In genomic region chr6:122472022-122472340, GRCh38 we compare ENCODE assay signal across 8 cellular contexts. TPM values are rescaled to one million over a fixed set of nuclear protein-coding genes. Genes with fewer than 3 reads are reported as not detected.
A peak's percentile ranks its signal among the peaks of the same experiment; 100 is the strongest.
DNase-seq lines count a peak whose midpoint lies in the region; ATAC-seq, FAIRE-seq and TF ChIP-seq lines count a peak whose summit lies in the region.

No MANE protein-coding gene starts in this region.

- H2AFZ ChIP-seq in K562 (ENCODE audit: low read depth, low read length): peak overlapping the region; percentile 99

- CTCF ChIA-PET in K562 (lab: Yijun Ruan, JAX; ENCODE audit: low intra/inter-chr PET ratio): no interaction called here

- H3K79me2 ChIP-seq in K562 (ENCODE audit: control insufficient read depth, insufficient read depth, low read length): peaks cover 53% of the 10 kb centered on the region

- TF ChIP-seq EP300 in K562 (IDR thresholded peaks at IDR 0.05; ENCODE audit: low read length): no peak
- no peak for TF ChIP-seq EP300 in upper lobe of left lung (IDR thresholded peaks at IDR 0.05)

- H3K4me2 ChIP-seq in BLaER1 treated with 17β-estradiol and CSF1 and Interleukin-3, amounts not matched to agents 10 nM and 100 nM: peak overlapping the region; percentile 73 to 89 (median 80)
- H3K4me2 ChIP-seq in K562 (ENCODE audit: insufficient read depth, low read length): peak overlapping the region; percentile 97

- in situ Hi-C loops in K562 (cut with MboI): no loop called here

- POLR2A ChIA-PET in K562 (lab: Yijun Ruan, JAX): interaction anchor here (1.8 kb wide), 1 partner anchor 12 kb away, joined by 6 read pairs; no protein-coding TSS in a partner anchor

- intact Hi-C loops in K562 (cut with micrococcal nuclease) (loop anchor here (5.0 kb wide), 2 partner anchors 90 to 240 kb away; no protein-coding TSS in a partner anchor), right lobe of liver (cut with DNase I) (no loop called here)

- BruUV-seq in K562 (replicated peaks; lab: Mats Ljungman, UMichigan): no TSS peak

- H3K9me1 ChIP-seq in K562 (ENCODE audit: control insufficient read depth, insufficient read depth, low read length): no peaks in the 10 kb centered on the region

- no peak for TF ChIP-seq POLR2A in K562 (conservative IDR thresholded peaks at IDR 0.05)
- no peak for TF ChIP-seq POLR2A in right lobe of liver (IDR thresholded peaks at IDR 0.05)
- TF ChIP-seq POLR2A in upper lobe of left lung (IDR thresholded peaks at IDR 0.05): peak in 1 of 4 donors; percentile 6

- TF ChIP-seq RAD21 in K562 (CRISPR knock-in tag; conservative IDR thresholded peaks at IDR 0.05 in 1 of 2, IDR thresholded peaks at IDR 0.05 in 1 of 2): no peak

- H3K9me3 ChIP-seq in BLaER1 treated with 17β-estradiol and CSF1 and Interleukin-3, amounts not matched to agents 10 nM and 100 nM (replicated peaks in 1 of 11): peaks cover 0 to 8% (median 5%) of the 10 kb centered on the region in 11 experiments; a peak in 3 of 22 replicates
- no peaks in the 10 kb centered on the region for H3K9me3 ChIP-seq in K562 (replicated peaks; ENCODE audit: control insufficient read depth, insufficient read depth, low read depth, low read length)
- H3K9me3 ChIP-seq in right lobe of liver: no peaks in the 10 kb centered on the region
- H3K9me3 ChIP-seq in upper lobe of left lung: no peaks in the 10 kb centered on the region

- peak; percentile 45 for ATAC-seq in GM21381 (IDR thresholded peaks at IDR 0.05; ENCODE audit: unreplicated experiment)
- peak; percentile 23 for ATAC-seq in HG03575 (IDR thresholded peaks at IDR 0.05; ENCODE audit: extremely low read depth, insufficient number of reproducible peaks, low FRiP score, unreplicated experiment)
- peak; percentile 53 for ATAC-seq in K562
- peak; percentile 56 to 60 (median 60) for ATAC-seq in right lobe of liver
- ATAC-seq in upper lobe of left lung (ENCODE audit: low FRiP score in 2 of 2): peak; percentile 58 to 66

- H3K36me3 ChIP-seq in BLaER1 treated with 17β-estradiol and CSF1 and Interleukin-3, amounts not matched to agents 10 nM and 100 nM: peaks cover 9 to 25% (median 16%) of the 10 kb centered on the region in 11 experiments
- H3K36me3 ChIP-seq in K562 (ENCODE audit: control insufficient read depth, insufficient read depth, low read length) (peaks cover 2% of the 10 kb centered on the region; the same call in 1 of the 3 replicates), right lobe of liver (no peaks in the 10 kb centered on the region), upper lobe of left lung (no peaks in the 10 kb centered on the region)

- H4K20me1 ChIP-seq in BLaER1 treated with 17β-estradiol and CSF1 and Interleukin-3, amounts not matched to agents 10 nM and 100 nM: peaks cover 23 to 42% (median 39%) of the 10 kb centered on the region in 11 experiments; a peak in 20 of 22 replicates
- no peaks in the 10 kb centered on the region; the same call in 1 of the 2 replicates for H4K20me1 ChIP-seq in K562 (replicated peaks; ENCODE audit: control insufficient read depth, insufficient read depth, low read length)

- H3K9ac ChIP-seq in BLaER1 treated with 17β-estradiol and CSF1 and Interleukin-3, amounts not matched to agents 10 nM and 100 nM: peak overlapping the region; percentile 91 to 99 (median 96)
- peak overlapping the region; percentile 83 to 97 for H3K9ac ChIP-seq in K562 (ENCODE audit: insufficient read depth in 1 of 2, low read depth in 2 of 2, low read length in 2 of 2)

- DNase-seq in K562 (ENCODE audit: extremely low read depth in 1 of 4, low spot score in 3 of 4) (no peak), right lobe of liver (no peak), upper lobe of left lung (no peak), NCI-H2029 treated with DMSO at 0.1 percent for 48 hours (lab: John Stamatoyannopoulos, UW) (no peak), SK-N-DZ (ENCODE audit: low spot score) (no peak)

- no peaks in the 10 kb centered on the region for H3K27me3 ChIP-seq in BLaER1 treated with 17β-estradiol and CSF1 and Interleukin-3, amounts not matched to agents 10 nM and 100 nM
- H3K27me3 ChIP-seq in K562 (ENCODE audit: control insufficient read depth in 2 of 2, insufficient read depth in 2 of 2, low read length in 2 of 2) (no peaks in the 10 kb centered on the region), right lobe of liver (no peaks in the 10 kb centered on the region), upper lobe of left lung (no peaks in the 10 kb centered on the region)

- peaks cover 13 to 31% (median 21%) of the 10 kb centered on the region in 10 experiments for H3K4me1 ChIP-seq in BLaER1 treated with 17β-estradiol and CSF1 and Interleukin-3, amounts not matched to agents 10 nM and 100 nM
- peaks cover 0 to 6% of the 10 kb centered on the region in 2 experiments; a peak in 2 of 5 replicates for H3K4me1 ChIP-seq in K562 (replicated peaks in 1 of 2; ENCODE audit: control insufficient read depth in 2 of 2, insufficient read depth in 2 of 2, low read length in 2 of 2)
- peaks cover 0 to 15% (median 5%) of the 10 kb centered on the region in 4 donors for H3K4me1 ChIP-seq in right lobe of liver
- peaks cover 14 to 42% (median 29%) of the 10 kb centered on the region in 4 donors for H3K4me1 ChIP-seq in upper lobe of left lung

- WGBS in K562 (ENCODE audit: insufficient coverage, low coverage, missing lambda C conversion rate): under 1% methylated on average over 8 of the region's 8 CpGs
- 5% methylated on average over 8 of the region's 8 CpGs for WGBS in right lobe of liver (ENCODE audit: insufficient coverage, low coverage, low lambda C conversion rate, missing lambda C conversion rate)
- WGBS in upper lobe of left lung, 2 donors: 0 to 4% methylated on average over 8 of the region's 8 CpGs

- peak overlapping the region; percentile 81 to 100 (median 92) for H3K4me3 ChIP-seq in BLaER1 treated with 17β-estradiol and CSF1 and Interleukin-3, amounts not matched to agents 10 nM and 100 nM
- peak overlapping the region; percentile 60 for H3K4me3 ChIP-seq in K562
- H3K4me3 ChIP-seq in right lobe of liver: peak overlapping the region; percentile 77 to 89 (median 82)
- peak overlapping the region; percentile 32 to 79 (median 61) for H3K4me3 ChIP-seq in upper lobe of left lung

- peak overlapping the region; percentile 91 to 99 (median 96) for H3K27ac ChIP-seq in BLaER1 treated with 17β-estradiol and CSF1 and Interleukin-3, amounts not matched to agents 10 nM and 100 nM
- H3K27ac ChIP-seq in K562 (ENCODE audit: extremely low read depth, low read depth, low read length) (peak overlapping the region; percentile 87), right lobe of liver (peak overlapping the region; percentile 89 to 91 (median 90)), upper lobe of left lung (peak overlapping the region; percentile 94 to 96 (median 96))

- TF ChIP-seq CTCF in K562 (IDR thresholded peaks at IDR 0.05 in 2 of 3, conservative IDR thresholded peaks at IDR 0.05 in 1 of 3; ENCODE audit: insufficient read depth in 2 of 3, low read depth in 1 of 3, low read length in 3 of 3) (no peak), right lobe of liver (IDR thresholded peaks at IDR 0.05) (no peak), upper lobe of left lung (IDR thresholded peaks at IDR 0.05) (no peak)

- no peak for FAIRE-seq in K562 (lab: Jason Lieb, UNC)

TF ChIP-seq in K562, 482 proteins besides CTCF, POLR2A, EP300 and RAD21 (continues in another document):
- TF ChIP-seq HOXB6 (CRISPR knock-in tag; IDR thresholded peaks at IDR 0.05; ENCODE audit: borderline replicate concordance): no peak
- TF ChIP-seq SMAD3 (CRISPR knock-in tag; conservative IDR thresholded peaks at IDR 0.05): peak; percentile 60; the same call in 1 of the 2 replicates
- 0 out of 2 replicates have a peak, but pooled peaks have one; percentile 70 for TF ChIP-seq SUPT5H (IDR thresholded peaks at IDR 0.05)
- TF ChIP-seq FOXA3 (CRISPR knock-in tag; conservative IDR thresholded peaks at IDR 0.05 in 1 of 2, IDR thresholded peaks at IDR 0.05 in 1 of 2): no peak
- peak; percentile 80 for TF ChIP-seq GABPA (tag; conservative IDR thresholded peaks at IDR 0.05; ENCODE audit: low read depth)
- TF ChIP-seq MXD1 (CRISPR knock-in tag; IDR thresholded peaks at IDR 0.05; ENCODE audit: borderline replicate concordance, poor library complexity, severe bottlenecking): no peak
- no peak for TF ChIP-seq RFX1 (IDR thresholded peaks at IDR 0.05)
- 0 out of 4 replicates have a peak, but pooled peaks of 1 of the 2 experiments have one; percentile 21 for TF ChIP-seq TEAD1 (CRISPR knock-in tag; IDR thresholded peaks at IDR 0.05)
- no peak for TF ChIP-seq TARDBP (IDR thresholded peaks at IDR 0.05)
- TF ChIP-seq CC2D1A (IDR thresholded peaks at IDR 0.05): no peak
- TF ChIP-seq ZNF75A (CRISPR knock-in tag; IDR thresholded peaks at IDR 0.05): no peak
- no peak for TF ChIP-seq CHD2 (IDR thresholded peaks at IDR 0.05; ENCODE audit: low read depth, low read length)

RNA-seq across cellular contexts. Expression of gene SERINC1, which starts 0.4 kb away (rescaled TPM):
- total RNA-seq in K562 (2011; cell fraction: chromatin; rRNA removed; ENCODE audit: low replicate concordance): 38.5 and 69.1 TPM in 2 replicates
- total RNA-seq in K562 (2011; cell fraction: nucleolus; rRNA removed): 36.2 and 45.5 TPM in 2 replicates
- total RNA-seq in K562 (2011; cell fraction: nucleoplasm; rRNA removed): 60.6 and 64.2 TPM in 2 replicates
- total RNA-seq in K562 (2014; rRNA removed) (27.3 and 28.8 TPM in 2 replicates), K562 (2014; rRNA removed; fragmentation: Illumina TruSeq; extraction: Trizol) (59.6 and 71.7 TPM in 2 replicates), K562 (2015; rRNA removed; fragmentation: Illumina TruSeq; extraction: Trizol) (36.1 and 39.7 TPM in 2 replicates), K562 (2021) (31.7 and 34.3 TPM in 2 replicates), right lobe of liver (100 to 1,000 TPM in 4 of 6 experiments, 10 to 100 TPM in 2; 83.6 to 114 (median 102) TPM), upper lobe of left lung (100 to 1,000 TPM in 4 of 6 donors, 10 to 100 TPM in 2; 30.4 to 222 (median 188) TPM)
- polyA plus RNA-seq in K562 (2011; rRNA removed) (41.2 and 64.6 TPM in 2 replicates), K562 (2014; fragmentation: Illumina TruSeq; extraction: Trizol) (46.1 and 47.9 TPM in 2 replicates), K562 (2014; fragmentation: Nextera tagmentation; extraction: Ambion mirVana) (10 to 100 TPM; 33.2 to 37.3 TPM), K562 (2014; rRNA removed) (41.0 and 42.2 TPM in 2 replicates)
- 11.4 and 28.5 TPM in 2 replicates for polyA plus RNA-seq in K562 (2011; cell fraction: cytosol; rRNA removed)
- polyA plus RNA-seq in K562 (2011; cell fraction: nucleus; rRNA removed): 5.9 and 7.8 TPM in 2 replicates
- 36.2 and 48.5 TPM in 2 replicates for polyA plus RNA-seq in K562 (2012)
- polyA minus RNA-seq in K562 (2011; rRNA and poly(A)+ RNA removed): 84.9 and 96.4 TPM in 2 replicates
- polyA minus RNA-seq in K562 (2011; cell fraction: cytosol; rRNA and poly(A)+ RNA removed): 25.8 and 31.9 TPM in 2 replicates
- polyA minus RNA-seq in K562 (2011; cell fraction: nucleus; rRNA and poly(A)+ RNA removed): 10.9 and 19.4 TPM in 2 replicates
- 125 and 144 TPM in 2 replicates for polyA plus RNA-seq in SK-N-DZ (2014; cell fraction: cytosol; rRNA removed)
- polyA plus RNA-seq in SK-N-DZ (2014; cell fraction: nucleus; rRNA removed): 23.1 and 29.7 TPM in 2 replicates
